11 cellular contexts compared by ENCODE assay signal in the genomic region with DNA sequence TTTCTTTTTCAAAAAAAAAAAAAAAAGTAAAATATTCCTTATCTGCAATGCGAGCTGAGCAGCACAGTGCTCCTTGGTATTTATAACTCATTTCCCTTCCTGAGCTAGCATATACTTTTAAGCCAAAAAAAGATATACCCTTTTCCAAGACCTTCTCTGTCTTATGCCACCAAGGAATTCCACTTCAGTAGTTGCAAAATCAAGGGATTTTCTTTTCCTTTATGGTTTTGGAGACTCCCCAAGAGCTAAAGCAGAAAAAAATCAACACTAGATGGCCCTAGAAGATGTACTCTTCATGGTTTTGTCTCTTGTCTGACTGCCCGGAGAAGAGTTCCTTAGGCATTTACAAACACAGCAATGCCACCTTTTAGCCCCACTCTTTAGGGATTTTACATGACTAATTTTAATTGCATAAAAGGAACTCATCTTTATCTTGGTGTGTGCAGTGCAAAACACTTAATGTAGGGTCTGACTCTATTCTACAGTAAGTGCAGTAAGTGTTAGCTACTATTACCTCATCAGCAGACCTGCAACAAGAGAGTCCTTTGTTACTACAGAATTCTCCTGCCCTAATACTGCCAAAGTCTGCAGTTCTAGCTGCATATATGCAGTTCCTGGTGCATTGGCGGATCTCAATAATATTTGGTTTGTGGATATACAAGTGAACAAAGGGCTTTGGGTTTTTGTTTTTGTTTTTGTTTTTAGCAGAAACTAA.
DNase-seq lines count a peak whose midpoint lies in the region; ATAC-seq, FAIRE-seq and TF ChIP-seq lines count a peak whose summit lies in the region.
"Had no signal": no experiment of that assay in that cellular context is flagged by ENCODE, and none has a peak within 500 bp of the region (broad histone marks: within the 10 kb centered on the region; RNA-seq: fewer than 3 reads in every experiment).

No MANE protein-coding gene starts in this region.

- H2AFZ ChIP-seq in HCT116 (ENCODE audit: low read depth, low read length, poor library complexity, severe bottlenecking) (no peak overlapping the region), smooth muscle cell (ENCODE audit: low read depth) (no peak overlapping the region)

- H3K4me1 ChIP-seq in HCT116 (ENCODE audit: control insufficient read depth in 1 of 2, insufficient read depth in 2 of 2, low read length in 2 of 2) (no peaks in the 10 kb centered on the region), adipocyte (ENCODE audit: control insufficient read depth, insufficient read depth, low read length) (peaks cover 34% of the 10 kb centered on the region), heart right ventricle (peaks cover 0 to 15% (median 0%) of the 10 kb centered on the region in 9 donors), smooth muscle cell (ENCODE audit: low read depth) (no peaks in the 10 kb centered on the region)

- RAD21 ChIA-PET in HCT116 (lab: Charles Lee; ENCODE audit: low non-redundant PET in 1 of 2, low total read pairs in 2 of 2, uncharacterized antibody in 2 of 2, unreplicated experiment in 2 of 2): no interaction called here

- ATAC-seq in HCT116 (no peak), heart right ventricle (peak in 4 of 8 donors; percentile 20 to 70 (median 40))
- ATAC-seq: K562 had no signal

- no peak for FAIRE-seq in H54 (lab: Jason Lieb, UNC)
- FAIRE-seq: colon, K562 had no signal

- H3K4me3 ChIP-seq in HCT116 (replicated peaks in 1 of 2; ENCODE audit: low read depth in 1 of 2, low read length in 2 of 2) (no peak overlapping the region), adipocyte (ENCODE audit: low read length) (no peak overlapping the region), heart right ventricle (no peak overlapping the region), smooth muscle cell (no peak overlapping the region)
- H3K4me3 ChIP-seq: K562 had no signal

- no peak overlapping the region for H3K27ac ChIP-seq in HCT116 (ENCODE audit: low read depth, low read length)
- H3K27ac ChIP-seq in heart right ventricle: no peak overlapping the region
- H3K27ac ChIP-seq in smooth muscle cell (ENCODE audit: low read depth): no peak overlapping the region

- intact Hi-C loops in HCT116 (cut with micrococcal nuclease) (no loop called here), heart right ventricle (cut with DNase I) (loop anchor here in 1 of 10 donors (5.0 kb wide), 1 partner anchor 443 kb away; the partner anchor contains the start of gene GFRA1)

- BruUV-seq in HCT116 (replicated peaks; lab: Mats Ljungman, UMichigan): no TSS peak

- H3K79me2 ChIP-seq in HCT116 (ENCODE audit: insufficient read depth, low read length) (no peaks in the 10 kb centered on the region), smooth muscle cell (ENCODE audit: low read depth) (no peaks in the 10 kb centered on the region)

- POLR2A ChIA-PET in HCT116 (lab: Charles Lee): no interaction called here

- WGBS in heart right ventricle, 2 donors: 48 to 50% methylated on average over 3 of the region's 3 CpGs
- WGBS in smooth muscle cell (ENCODE audit: low lambda C conversion rate): 58% methylated on average over 3 of the region's 3 CpGs

- TF ChIP-seq CTCF in HCT116 (IDR thresholded peaks at IDR 0.05 in 2 of 3, conservative IDR thresholded peaks at IDR 0.05 in 1 of 3; ENCODE audit: borderline replicate concordance in 1 of 3, insufficient read depth in 1 of 3, low read depth in 2 of 3, low read length in 2 of 3) (no peak), heart right ventricle (IDR thresholded peaks at IDR 0.05) (peak in 7 of 9 donors; percentile 21 to 47 (median 34)), smooth muscle cell (IDR thresholded peaks at IDR 0.05; ENCODE audit: borderline replicate concordance, insufficient read depth, poor library complexity, severe bottlenecking) (no peak)

- H3K4me2 ChIP-seq in HCT116 (ENCODE audit: low read length) (no peak overlapping the region), smooth muscle cell (peak overlapping the region; percentile 30)

- peak; percentile 18; the same call in 1 of the 2 replicates for TF ChIP-seq RAD21 in HCT116 (IDR thresholded peaks at IDR 0.05; ENCODE audit: low read depth)

- H3K9me3 ChIP-seq in HCT116 (ENCODE audit: control insufficient read depth in 1 of 2, insufficient read depth in 1 of 2, low read depth in 1 of 2, low read length in 2 of 2) (no peaks in the 10 kb centered on the region), adipocyte (ENCODE audit: control insufficient read depth, low read length) (no peaks in the 10 kb centered on the region), heart right ventricle (peaks cover 0 to 5% (median 0%) of the 10 kb centered on the region in 11 donors), smooth muscle cell (replicated peaks; ENCODE audit: low read depth) (no peaks in the 10 kb centered on the region)

- H4K20me1 ChIP-seq in HCT116 (ENCODE audit: insufficient read depth) (no peaks in the 10 kb centered on the region), smooth muscle cell (ENCODE audit: low read depth) (no peaks in the 10 kb centered on the region)

- no peaks in the 10 kb centered on the region for H3K36me3 ChIP-seq in HCT116 (ENCODE audit: control insufficient read depth in 1 of 2, insufficient read depth in 2 of 2, low read length in 2 of 2)
- H3K36me3 ChIP-seq in adipocyte (ENCODE audit: control insufficient read depth, insufficient read depth, low read length, severe bottlenecking): no peaks in the 10 kb centered on the region
- no peaks in the 10 kb centered on the region for H3K36me3 ChIP-seq in heart right ventricle
- H3K36me3 ChIP-seq in smooth muscle cell (ENCODE audit: low read depth): no peaks in the 10 kb centered on the region

- CTCF ChIA-PET in HCT116 (lab: Charles Lee): interaction anchor here (1.4 kb wide), 1 partner anchor 458 kb away, joined by 3 read pairs; no protein-coding TSS in a partner anchor

- H3K9me2 ChIP-seq in HCT116 (ENCODE audit: insufficient read depth): no peaks in the 10 kb centered on the region

- H3K27me3 ChIP-seq in HCT116 (ENCODE audit: insufficient read depth, low read length) (peaks cover 21% of the 10 kb centered on the region; the same call in 1 of the 2 replicates), adipocyte (replicated peaks; ENCODE audit: control insufficient read depth, insufficient read depth, low read length) (no peaks in the 10 kb centered on the region), heart right ventricle (no peaks in the 10 kb centered on the region), smooth muscle cell (ENCODE audit: low read depth) (no peaks in the 10 kb centered on the region)

- no peak for DNase-seq in HCT116 (ENCODE audit: low read depth, low spot score)
- DNase-seq in adipocyte (ENCODE audit: low read depth): peak; percentile 78
- no peak for DNase-seq in heart right ventricle
- DNase-seq in smooth muscle cell (lab: John Stamatoyannopoulos, UW; ENCODE audit: unreplicated experiment): no peak
- no peak for DNase-seq in NCI-H2081 (lab: John Stamatoyannopoulos, UW)
- DNase-seq in H54 (ENCODE audit: insufficient read length, low spot score): no peak
- DNase-seq in NCI-H1694 treated with DMSO at 0.1 percent for 48 hours (lab: John Stamatoyannopoulos, UW): no peak
- DNase-seq: activated T-cell treated with anti-CD3 and anti-CD28 coated beads, Interleukin-2, amount 50 U/mL, for 1 hour; NCI-H748 treated with DMSO at 0.1 percent for 48 hours had no signal

- H3F3A ChIP-seq in smooth muscle cell (ENCODE audit: low read depth): peaks cover 5% of the 10 kb centered on the region

- H3K9ac ChIP-seq in HCT116 (ENCODE audit: low read length) (no peak overlapping the region), adipocyte (ENCODE audit: low read length) (no peak overlapping the region), smooth muscle cell (ENCODE audit: low read depth) (no peak overlapping the region)

- no peak for TF ChIP-seq POLR2A in HCT116 (IDR thresholded peaks at IDR 0.05; ENCODE audit: borderline replicate concordance, extremely low read depth, insufficient read depth, insufficient read length)
- no peak for TF ChIP-seq POLR2A in H54 (IDR thresholded peaks at IDR 0.05; ENCODE audit: low read depth, low read length)

TF ChIP-seq in HCT116, 20 proteins besides CTCF, POLR2A, EP300 and RAD21 (continues in another document):
- TF ChIP-seq CEBPB (IDR thresholded peaks at IDR 0.05; ENCODE audit: low read depth): no peak
- TF ChIP-seq SIN3A (IDR thresholded peaks at IDR 0.05; ENCODE audit: low read depth): no peak
- TF ChIP-seq, protein P1, sequence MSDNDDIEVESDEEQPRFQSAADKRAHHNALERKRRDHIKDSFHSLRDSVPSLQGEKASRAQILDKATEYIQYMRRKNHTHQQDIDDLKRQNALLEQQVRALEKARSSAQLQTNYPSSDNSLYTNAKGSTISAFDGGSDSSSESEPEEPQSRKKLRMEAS (IDR thresholded peaks at IDR 0.05): no peak
- TF ChIP-seq TCF7L2 (IDR thresholded peaks at IDR 0.05; ENCODE audit: borderline replicate concordance, extremely low read depth, insufficient read depth, insufficient read length): no peak
- no peak for TF ChIP-seq FOSL1 (IDR thresholded peaks at IDR 0.05; ENCODE audit: low read depth)
- no peak for TF ChIP-seq EZH2 (IDR thresholded peaks at IDR 0.05)
- TF ChIP-seq ZFX (IDR thresholded peaks at IDR 0.05): no peak
- TF ChIP-seq, protein P2, sequence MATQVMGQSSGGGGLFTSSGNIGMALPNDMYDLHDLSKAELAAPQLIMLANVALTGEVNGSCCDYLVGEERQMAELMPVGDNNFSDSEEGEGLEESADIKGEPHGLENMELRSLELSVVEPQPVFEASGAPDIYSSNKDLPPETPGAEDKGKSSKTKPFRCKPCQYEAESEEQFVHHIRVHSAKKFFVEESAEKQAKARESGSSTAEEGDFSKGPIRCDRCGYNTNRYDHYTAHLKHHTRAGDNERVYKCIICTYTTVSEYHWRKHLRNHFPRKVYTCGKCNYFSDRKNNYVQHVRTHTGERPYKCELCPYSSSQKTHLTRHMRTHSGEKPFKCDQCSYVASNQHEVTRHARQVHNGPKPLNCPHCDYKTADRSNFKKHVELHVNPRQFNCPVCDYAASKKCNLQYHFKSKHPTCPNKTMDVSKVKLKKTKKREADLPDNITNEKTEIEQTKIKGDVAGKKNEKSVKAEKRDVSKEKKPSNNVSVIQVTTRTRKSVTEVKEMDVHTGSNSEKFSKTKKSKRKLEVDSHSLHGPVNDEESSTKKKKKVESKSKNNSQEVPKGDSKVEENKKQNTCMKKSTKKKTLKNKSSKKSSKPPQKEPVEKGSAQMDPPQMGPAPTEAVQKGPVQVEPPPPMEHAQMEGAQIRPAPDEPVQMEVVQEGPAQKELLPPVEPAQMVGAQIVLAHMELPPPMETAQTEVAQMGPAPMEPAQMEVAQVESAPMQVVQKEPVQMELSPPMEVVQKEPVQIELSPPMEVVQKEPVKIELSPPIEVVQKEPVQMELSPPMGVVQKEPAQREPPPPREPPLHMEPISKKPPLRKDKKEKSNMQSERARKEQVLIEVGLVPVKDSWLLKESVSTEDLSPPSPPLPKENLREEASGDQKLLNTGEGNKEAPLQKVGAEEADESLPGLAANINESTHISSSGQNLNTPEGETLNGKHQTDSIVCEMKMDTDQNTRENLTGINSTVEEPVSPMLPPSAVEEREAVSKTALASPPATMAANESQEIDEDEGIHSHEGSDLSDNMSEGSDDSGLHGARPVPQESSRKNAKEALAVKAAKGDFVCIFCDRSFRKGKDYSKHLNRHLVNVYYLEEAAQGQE (IDR thresholded peaks at IDR 0.05; ENCODE audit: low read depth): no peak
- TF ChIP-seq YY1 (IDR thresholded peaks at IDR 0.05; ENCODE audit: extremely low read depth, insufficient replicate concordance, low read depth, low read length): no peak
- no peak for TF ChIP-seq CBX3 (IDR thresholded peaks at IDR 0.05; ENCODE audit: low read depth)

Comparison
In these comparisons a context has a peak if more than half of its experiments do, and no peak if none do; other contexts are left out.
1. CTCF ChIP-seq: peak in heart right ventricle (7 of 9); none in HCT116 (0 of 3) and smooth muscle cell (single experiment).